ENCODE assay signal across 8 cellular contexts in genomic region chr14:28756896-28757570, GRCh38. TPM values are rescaled to one million over a fixed set of nuclear protein-coding genes. Genes with fewer than 3 reads are reported as not detected.
DNase-seq lines count a peak whose midpoint lies in the region; ATAC-seq and TF ChIP-seq lines count a peak whose summit lies in the region.

No MANE protein-coding gene starts in this region.

- H3K27me3 ChIP-seq in HUES6 (ENCODE audit: control insufficient read depth, insufficient read depth, low read length): peaks cover 85% of the 10 kb centered on the region
- peaks cover 14% of the 10 kb centered on the region for H3K27me3 ChIP-seq in lung (ENCODE audit: control insufficient read depth, insufficient read depth)

- H3K9ac ChIP-seq in HUES6 (ENCODE audit: low read length): no peak overlapping the region

- H3K36me3 ChIP-seq in HUES6 (ENCODE audit: control insufficient read depth, insufficient read depth, low read length): no peaks in the 10 kb centered on the region
- H3K36me3 ChIP-seq in lung (ENCODE audit: control insufficient read depth in 2 of 2, insufficient read depth in 2 of 2, low read length in 2 of 2): no peaks in the 10 kb centered on the region

- H3K9me3 Mint-ChIP-seq in brain: peaks cover 0 to 9% (median 0%) of the 10 kb centered on the region in 5 experiments
- peaks cover 6 to 14% of the 10 kb centered on the region in 2 donors for H3K9me3 Mint-ChIP-seq in natural killer cell

- H3K4me1 Mint-ChIP-seq in brain: peaks cover 77% of the 10 kb centered on the region
- no peaks in the 10 kb centered on the region for H3K4me1 Mint-ChIP-seq in natural killer cell

- TF ChIP-seq CTCF in brain (conservative IDR thresholded peaks at IDR 0.05) (peak; percentile 66 to 82), lung (IDR thresholded peaks at IDR 0.05; ENCODE audit: control extremely low read depth, extremely low read depth) (peak; percentile 5), natural killer cell (IDR thresholded peaks at IDR 0.05) (no peak)

- WGBS in lung, 2 donors: 4 to 7% methylated on average over 21 of the region's 21 CpGs

- H3K4me3 Mint-ChIP-seq in brain: peak overlapping the region; percentile 60 to 99 (median 83)
- H3K4me3 Mint-ChIP-seq in natural killer cell: no peak overlapping the region

- H3K27ac ChIP-seq in HUES6 (ENCODE audit: low read depth, low read length): no peak overlapping the region
- no peak overlapping the region for H3K27ac ChIP-seq in lung (ENCODE audit: low read depth in 1 of 2, low read length in 1 of 2)

- ATAC-seq in lung (ENCODE audit: insufficient read depth, low FRiP score) (no peak), left colon (no peak), natural killer cell (no peak), GM19035 (IDR thresholded peaks at IDR 0.05; ENCODE audit: unreplicated experiment) (no peak), GM21737 (IDR thresholded peaks at IDR 0.05; ENCODE audit: unreplicated experiment) (no peak)

- H3K4me3 ChIP-seq in HUES6 (ENCODE audit: low read depth, low read length) (peak overlapping the region; percentile 47), lung (no peak overlapping the region)

- H3K4me1 ChIP-seq in HUES6 (ENCODE audit: control insufficient read depth, insufficient read depth, low read length): peaks cover 35% of the 10 kb centered on the region
- H3K4me1 ChIP-seq in lung (ENCODE audit: control insufficient read depth in 2 of 2, insufficient read depth in 2 of 2, low read length in 2 of 2): peaks cover 0 to 2% of the 10 kb centered on the region in 2 donors

- peaks cover 39% of the 10 kb centered on the region for H3K27me3 Mint-ChIP-seq in brain
- peaks cover 55 to 72% of the 10 kb centered on the region in 2 donors for H3K27me3 Mint-ChIP-seq in natural killer cell (ENCODE audit: low read depth in 2 of 2)

- intact Hi-C loops in left colon (cut with DNase I, micrococcal nuclease): loop anchor here in 1 of 2 donors (10.0 kb wide), 2 partner anchors 758 to 1458 kb away; no protein-coding TSS in a partner anchor
- intact Hi-C loops in natural killer cell (cut with micrococcal nuclease): no loop called here

- DNase-seq in COLO668 (lab: John Stamatoyannopoulos, UW; ENCODE audit: unreplicated experiment): peak; percentile 13
- DNase-seq in lung (ENCODE audit: low spot score): no peak
- DNase-seq in left colon: no peak
- DNase-seq in natural killer cell: no peak

- H3K9me3 ChIP-seq in HUES6 (ENCODE audit: control insufficient read depth, insufficient read depth, low read depth, low read length): no peaks in the 10 kb centered on the region
- peaks cover 0 to 8% of the 10 kb centered on the region in 2 donors for H3K9me3 ChIP-seq in lung (ENCODE audit: control insufficient read depth in 2 of 2, insufficient read depth in 1 of 2, low read length in 1 of 2)

- H3K36me3 Mint-ChIP-seq in brain: no peaks in the 10 kb centered on the region
- peaks cover 23% of the 10 kb centered on the region for H3K36me3 Mint-ChIP-seq in natural killer cell

- H3K27ac Mint-ChIP-seq in brain (peak overlapping the region in 4 of 5 experiments; percentile 93 to 100 (median 98)), natural killer cell (no peak overlapping the region)

RNA-seq across cellular contexts. Expression of gene FOXG1, which starts 9.6 kb away (rescaled TPM):
- polyA plus RNA-seq in brain (ENCODE audit: insufficient read depth, low read depth, low replicate concordance) (28.3 TPM), lung (under 1 TPM in 1 of 2 donors, not detected in 1; 0.02 TPM)
- total RNA-seq in lung (under 1 TPM in 1 of 2 donors, not detected in 1; 0.06 TPM), left colon (not detected), natural killer cell (not detected)

Comparison
In these comparisons a context has a peak if more than half of its experiments do, and no peak if none do; other contexts are left out.
1. H3K27ac Mint-ChIP-seq: peak in brain (4 of 5); none in natural killer cell (0 of 2).